ENCODE assay signal across 2 cellular contexts in genomic region chr20:24470782-24471582, GRCh38.
TF ChIP-seq lines count a peak whose summit lies in the region.

No MANE protein-coding gene starts in this region.

TF ChIP-seq in SK-N-SH, 30 proteins besides CTCF, POLR2A, EP300 and RAD21 (continued from another document):
- TF ChIP-seq MAX (IDR thresholded peaks at IDR 0.05; ENCODE audit: low read depth), result no peak

TF ChIP-seq in SK-N-SH treated with all-trans-retinoic acid at 6 μM for 48 hours, 23 proteins besides CTCF, POLR2A, EP300 and RAD21 (continued from another document):
- no peak for TF ChIP-seq POU6F1 (CRISPR knock-in tag; IDR thresholded peaks at IDR 0.05; ENCODE audit: borderline replicate concordance, low read depth)
- TF ChIP-seq BACH2 (CRISPR knock-in tag; IDR thresholded peaks at IDR 0.05; ENCODE audit: borderline replicate concordance), result no peak
- TF ChIP-seq TOX (CRISPR knock-in tag; IDR thresholded peaks at IDR 0.05; ENCODE audit: borderline replicate concordance), result no peak
- no peak for TF ChIP-seq ZFP30 (CRISPR knock-in tag; IDR thresholded peaks at IDR 0.05)
